10 cellular contexts compared by ENCODE assay signal in genomic region chr19:15296353-15296752, GRCh38. TPM values are rescaled to one million over a fixed set of nuclear protein-coding genes. Genes with fewer than 3 reads are reported as not detected.
DNase-seq lines count a peak whose midpoint lies in the region; ATAC-seq and TF ChIP-seq lines count a peak whose summit lies in the region.
"Had no signal": no experiment of that assay in that cellular context is flagged by ENCODE, and none has a peak within 500 bp of the region (broad histone marks: within the 10 kb centered on the region; RNA-seq: fewer than 3 reads in every experiment).

No MANE protein-coding gene starts in this region.

- no peaks in the 10 kb centered on the region for H3K27me3 Mint-ChIP-seq in CD4-positive, alpha-beta T cell
- no peaks in the 10 kb centered on the region for H3K27me3 Mint-ChIP-seq in WTC11 (ENCODE audit: low read depth)

- no peaks in the 10 kb centered on the region for H3K27me3 ChIP-seq in CD4-positive, alpha-beta T cell (ENCODE audit: control insufficient read depth, insufficient read depth, low read length)
- no peaks in the 10 kb centered on the region for H3K27me3 ChIP-seq in osteoblast (ENCODE audit: insufficient read depth, low read length)

- H3K9me3 ChIP-seq in CD4-positive, alpha-beta T cell (ENCODE audit: control insufficient read depth, low read length) = no peaks in the 10 kb centered on the region
- H3K9me3 ChIP-seq in osteoblast (ENCODE audit: low read depth, low read length) = no peaks in the 10 kb centered on the region

- DNase-seq in CD4-positive, alpha-beta T cell = no peak
- DNase-seq in WTC11 (ENCODE audit: low spot score) (no peak), cardiac septum (ENCODE audit: low spot score) (peak; percentile 77), osteoblast (ENCODE audit: insufficient read length, low spot score, missing footprints) (peak; percentile 59), SKM-1 (lab: John Stamatoyannopoulos, UW; ENCODE audit: unreplicated experiment) (no peak), HuH-7 (ENCODE audit: low spot score) (no peak), caudate nucleus (lab: John Stamatoyannopoulos, UW) (no peak), 8988T (no peak)
- DNase-seq: NCI-H1105, OCI-M1 had no signal

- H3K36me3 ChIP-seq in osteoblast (ENCODE audit: insufficient read depth, low read length) = no peaks in the 10 kb centered on the region

- H3K4me3 Mint-ChIP-seq in CD4-positive, alpha-beta T cell = peak overlapping the region; percentile 42
- no peak overlapping the region for H3K4me3 Mint-ChIP-seq in WTC11

- H3K4me2 ChIP-seq in osteoblast (ENCODE audit: insufficient read depth, low read length) = no peak overlapping the region

- H3K4me3 ChIP-seq in osteoblast (ENCODE audit: insufficient read depth, low read length) = no peak overlapping the region

- CTCF ChIA-PET in CD4-positive, alpha-beta T cell (lab: Charles Lee) = no interaction called here
- CTCF ChIA-PET in WTC11 (lab: Charles Lee) = interaction anchor here (0.6 kb wide), 1 partner anchor 171 kb away, joined by 4 read pairs; no protein-coding TSS in a partner anchor

- H2AFZ ChIP-seq in osteoblast (ENCODE audit: low read length) = no peak overlapping the region

- peaks cover 97% of the 10 kb centered on the region for H3K79me2 ChIP-seq in osteoblast (ENCODE audit: insufficient read depth, low read length)

- H3K4me1 Mint-ChIP-seq in CD4-positive, alpha-beta T cell (ENCODE audit: low read depth) = peaks cover 95% of the 10 kb centered on the region
- H3K4me1 Mint-ChIP-seq in WTC11 = peaks cover 86% of the 10 kb centered on the region

- no peaks in the 10 kb centered on the region for H3K9me3 Mint-ChIP-seq in CD4-positive, alpha-beta T cell
- no peaks in the 10 kb centered on the region for H3K9me3 Mint-ChIP-seq in WTC11

- TF ChIP-seq CTCF in CD4-positive, alpha-beta T cell (IDR thresholded peaks at IDR 0.05) = no peak
- TF ChIP-seq CTCF in WTC11 (IDR thresholded peaks at IDR 0.05) (no peak), osteoblast (IDR thresholded peaks at IDR 0.05; ENCODE audit: extremely low read depth, low read depth, low read length) (no peak)

- intact Hi-C loops in CD4-positive, alpha-beta T cell (cut with DNase I, micrococcal nuclease) = loop anchor here (2.0 kb wide), 1 partner anchor 34 kb away; no protein-coding TSS in a partner anchor
- intact Hi-C loops in cardiac septum (cut with DNase I) = loop anchor here (2.0 kb wide), 1 partner anchor 16 kb away; no protein-coding TSS in a partner anchor

- H3K27ac ChIP-seq in CD4-positive, alpha-beta T cell (ENCODE audit: low read depth, low read length) = no peak overlapping the region
- H3K27ac ChIP-seq in osteoblast (ENCODE audit: low read depth, low read length) (peak overlapping the region; percentile 51), caudate nucleus (ENCODE audit: low read depth, low read length) (no peak overlapping the region)

- H3K36me3 Mint-ChIP-seq in CD4-positive, alpha-beta T cell (ENCODE audit: low read depth) = peaks cover 19% of the 10 kb centered on the region
- H3K36me3 Mint-ChIP-seq in WTC11 = peaks cover 17% of the 10 kb centered on the region

- POLR2A ChIA-PET in CD4-positive, alpha-beta T cell (lab: Charles Lee) = interaction anchor here (0.6 to 1.6 kb wide), 3 partner anchors 35 to 170 kb away, joined by 4 to 7 read pairs (median 4); partner anchors contain the start of gene AKAP8
- POLR2A ChIA-PET in WTC11 (lab: Charles Lee) = interaction anchor here (2.2 kb wide), 1 partner anchor 83 kb away, joined by 6 read pairs; the partner anchor contains the start of gene AKAP8

- peak overlapping the region; percentile 64 for H3K27ac Mint-ChIP-seq in CD4-positive, alpha-beta T cell
- H3K27ac Mint-ChIP-seq in WTC11 = peak overlapping the region; percentile 88

- no peak for ATAC-seq in CD4-positive, alpha-beta T cell (ENCODE audit: poor library complexity)
- ATAC-seq in WTC11 = no peak

- peaks cover 88% of the 10 kb centered on the region for H4K20me1 ChIP-seq in osteoblast (ENCODE audit: insufficient read depth, low read length)

- H3K4me1 ChIP-seq in osteoblast (ENCODE audit: insufficient read depth, low read length) = peaks cover 74% of the 10 kb centered on the region

TF ChIP-seq in WTC11, 78 proteins besides CTCF, POLR2A, EP300 and RAD21 (continues in another document):
- TF ChIP-seq ZNF423 (CRISPR knock-in tag; IDR thresholded peaks at IDR 0.05) (no peak), ZNF512 (CRISPR knock-in tag; IDR thresholded peaks at IDR 0.05; ENCODE audit: borderline replicate concordance) (no peak), TEAD4 (CRISPR knock-in tag; IDR thresholded peaks at IDR 0.05) (no peak), ZNF396 (CRISPR knock-in tag; IDR thresholded peaks at IDR 0.05; ENCODE audit: borderline replicate concordance) (no peak), HMGA2 (CRISPR knock-in tag; IDR thresholded peaks at IDR 0.05) (no peak), ZNF232 (CRISPR knock-in tag; IDR thresholded peaks at IDR 0.05) (no peak), CDX4 (CRISPR knock-in tag; IDR thresholded peaks at IDR 0.05; ENCODE audit: borderline replicate concordance) (no peak), PREB (CRISPR knock-in tag; IDR thresholded peaks at IDR 0.05; ENCODE audit: borderline replicate concordance) (no peak), USF1 (CRISPR knock-in tag; IDR thresholded peaks at IDR 0.05) (no peak), NR3C1 (CRISPR knock-in tag; conservative IDR thresholded peaks at IDR 0.05; ENCODE audit: low read depth) (no peak), ZNF121 (CRISPR knock-in tag; IDR thresholded peaks at IDR 0.05) (no peak), ZBTB21 (CRISPR knock-in tag; IDR thresholded peaks at IDR 0.05; ENCODE audit: borderline replicate concordance) (no peak), ZNF671 (CRISPR knock-in tag; IDR thresholded peaks at IDR 0.05) (no peak), PRDM15 (CRISPR knock-in tag; IDR thresholded peaks at IDR 0.05) (no peak), ETV6 (CRISPR knock-in tag; IDR thresholded peaks at IDR 0.05) (no peak)

RNA-seq across cellular contexts. Expression of gene BRD4, which starts 36.0 kb away (rescaled TPM):
- total RNA-seq in CD4-positive, alpha-beta T cell = 100 to 1,000 TPM; 101 to 102 TPM
- total RNA-seq in WTC11 (2021) = 127 to 130 TPM (median 128 TPM) in 3 replicates
- total RNA-seq in cardiac septum = 72.3 TPM
- total RNA-seq in osteoblast = 25.0 and 25.7 TPM in 2 replicates

Comparison
In these comparisons a context has a peak if more than half of its experiments do, and no peak if none do; other contexts are left out.
1. DNase-seq: peak in cardiac septum (single experiment) and osteoblast (single experiment); none in CD4-positive, alpha-beta T cell (0 of 10), WTC11 (single experiment), SKM-1 (single experiment), HuH-7 (single experiment), caudate nucleus (0 of 61) and 8988T (single experiment).